In the genomic region with DNA sequence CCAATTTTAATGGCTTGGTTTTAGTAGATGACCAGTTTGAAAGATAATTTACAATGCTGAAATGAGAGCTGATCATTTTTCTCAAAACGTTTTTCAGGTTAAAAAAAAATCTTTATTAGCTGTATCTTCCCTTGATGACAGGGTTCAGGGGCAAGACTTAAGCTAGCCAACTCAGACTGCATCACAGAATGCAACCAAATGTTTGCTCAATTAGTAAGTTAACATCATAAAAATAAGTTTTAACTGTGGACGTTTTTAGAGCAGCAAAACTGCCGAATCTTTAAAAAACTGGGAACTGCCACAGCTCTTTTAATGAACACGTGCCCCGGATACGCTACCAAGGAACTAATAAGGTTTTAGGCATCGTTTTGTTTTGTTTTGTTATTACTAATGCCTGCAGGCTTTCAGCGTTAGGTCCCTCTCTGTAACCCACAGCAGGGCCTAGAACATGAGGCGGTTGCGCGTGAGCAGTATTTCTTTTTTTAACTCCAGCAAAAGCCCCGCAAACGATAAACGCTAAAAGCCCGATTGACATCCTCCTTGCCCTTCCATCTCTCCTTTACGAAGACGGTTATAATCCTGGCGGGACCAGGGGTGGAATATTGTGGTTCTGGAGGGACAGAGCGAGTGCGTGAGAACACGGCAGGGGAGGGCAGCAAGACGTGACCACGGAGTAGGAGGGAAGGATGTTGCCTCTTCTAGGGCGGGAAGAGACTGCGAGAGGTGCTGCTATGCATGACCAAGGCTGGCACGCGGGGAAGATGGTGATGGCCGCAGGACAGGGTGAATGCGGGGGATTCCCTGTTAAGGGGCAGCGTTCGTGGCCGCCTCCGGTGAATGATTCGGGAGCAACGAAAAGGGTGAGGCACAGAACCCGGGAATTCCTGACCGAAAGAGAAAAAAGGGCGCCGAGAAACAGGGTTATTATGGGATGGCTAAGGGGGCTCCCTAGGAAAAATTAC, we compare ENCODE assay signal across 7 cellular contexts. TPM values are rescaled to one million over a fixed set of nuclear protein-coding genes. Genes with fewer than 3 reads are reported as not detected.
A peak's percentile ranks its signal among the peaks of the same experiment; 100 is the strongest.
DNase-seq lines count a peak whose midpoint lies in the region; ATAC-seq and TF ChIP-seq lines count a peak whose summit lies in the region.

No MANE protein-coding gene starts in this region.

- ATAC-seq in GM18502 (IDR thresholded peaks at IDR 0.05; ENCODE audit: poor library complexity, unreplicated experiment) (peak; percentile 29), Right ventricle myocardium superior (ENCODE audit: poor library complexity) (peak; percentile 35), upper lobe of right lung (peak; percentile 49)

- peak overlapping the region; percentile 100 for H3K27ac Mint-ChIP-seq in activated naive CD8-positive, alpha-beta T cell

- H3K27ac ChIP-seq in upper lobe of right lung: peak overlapping the region; percentile 94

- DNase-seq in Jurkat, Clone E6-1 (ENCODE audit: low read depth, low spot score): peak; percentile 47
- DNase-seq in SK-N-DZ (ENCODE audit: low spot score): peak; percentile 56
- DNase-seq in Right ventricle myocardium superior: peak; percentile 54
- peak; percentile 7 for DNase-seq in pons (ENCODE audit: low spot score)
- DNase-seq in upper lobe of right lung: peak; percentile 68

- H3K4me1 ChIP-seq in upper lobe of right lung: peaks cover 22% of the 10 kb centered on the region

- peaks cover 12% of the 10 kb centered on the region for H3K36me3 ChIP-seq in upper lobe of right lung

- H3K9me3 Mint-ChIP-seq in activated naive CD8-positive, alpha-beta T cell (ENCODE audit: low read depth): no peaks in the 10 kb centered on the region

- H3K27me3 ChIP-seq in upper lobe of right lung: no peaks in the 10 kb centered on the region

- no peak for TF ChIP-seq CTCF in upper lobe of right lung (IDR thresholded peaks at IDR 0.05)

- peaks cover 46% of the 10 kb centered on the region for H3K4me1 Mint-ChIP-seq in activated naive CD8-positive, alpha-beta T cell (ENCODE audit: low read depth)

- peak overlapping the region; percentile 81 for H3K4me3 ChIP-seq in Jurkat, Clone E6-1 (ENCODE audit: low read length)
- H3K4me3 ChIP-seq in upper lobe of right lung: peak overlapping the region; percentile 77

- peaks cover 10% of the 10 kb centered on the region for H3K36me3 Mint-ChIP-seq in activated naive CD8-positive, alpha-beta T cell

- H3K9me3 ChIP-seq in upper lobe of right lung: no peaks in the 10 kb centered on the region

- H3K4me3 Mint-ChIP-seq in activated naive CD8-positive, alpha-beta T cell: peak overlapping the region; percentile 99

- no peaks in the 10 kb centered on the region for H3K27me3 Mint-ChIP-seq in activated naive CD8-positive, alpha-beta T cell

- intact Hi-C loops in Right ventricle myocardium superior (cut with DNase I): no loop called here
- intact Hi-C loops in upper lobe of right lung (cut with DNase I): no loop called here

RNA-seq across cellular contexts. Expression of a gene that starts 0.7 kb away (rescaled TPM):
- 163 TPM for polyA plus RNA-seq in Jurkat, Clone E6-1 (2012; ENCODE audit: insufficient read depth, insufficient read length)
- polyA plus RNA-seq in SK-N-DZ (2014; cell fraction: cytosol; rRNA removed): 156 TPM in 2 replicates
- polyA plus RNA-seq in SK-N-DZ (2014; cell fraction: nucleus; rRNA removed): 137 and 151 TPM in 2 replicates
- total RNA-seq in Right ventricle myocardium superior (24.0 TPM), upper lobe of right lung (48.8 TPM)

Comparison
In these comparisons a context has a peak if more than half of its experiments do, and no peak if none do; other contexts are left out.
1. Peak in every context shown above with its lines: DNase-seq, ATAC-seq, H3K4me3 ChIP-seq and H3K27ac ChIP-seq.
2. DNase-seq: peak in every context shown above with its lines; median percentile 68 in upper lobe of right lung; 56 in SK-N-DZ; 54 in Right ventricle myocardium superior; 47 in Jurkat, Clone E6-1; 7 in pons.